In the genomic region with DNA sequence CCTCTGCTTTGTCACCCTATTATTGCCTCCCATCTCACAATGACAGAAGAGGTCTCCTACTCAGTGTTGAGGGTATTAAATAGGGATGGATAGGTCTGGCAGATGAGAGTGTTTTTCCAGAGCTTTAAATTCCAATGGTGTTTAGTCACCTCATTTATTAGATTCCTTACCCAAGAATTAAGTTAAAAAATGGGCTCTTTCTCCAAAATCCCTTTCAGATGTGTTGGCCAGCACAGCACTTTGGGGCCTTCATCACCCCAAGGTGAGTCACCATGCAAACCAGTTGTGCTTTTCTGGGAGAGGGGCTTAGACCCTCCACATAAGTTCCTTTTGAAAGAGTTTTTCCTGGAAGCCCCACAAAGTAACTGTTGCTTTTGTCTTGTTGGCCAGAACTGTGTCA, we compare ENCODE assay signal across 14 cellular contexts.
DNase-seq lines count a peak whose midpoint lies in the region; ATAC-seq and TF ChIP-seq lines count a peak whose summit lies in the region.
"Had no signal": no experiment of that assay in that cellular context is flagged by ENCODE, and none has a peak within 500 bp of the region (broad histone marks: within the 10 kb centered on the region; RNA-seq: fewer than 3 reads in every experiment).

No MANE protein-coding gene starts in this region.

- peaks cover 11 to 15% of the 10 kb centered on the region in 2 experiments for H3K4me1 ChIP-seq in trophoblast cell (ENCODE audit: control insufficient read depth in 1 of 2, insufficient read depth in 2 of 2, low read length in 2 of 2)
- H3K4me1 ChIP-seq: Peyer's patch, psoas muscle had no signal

- DNase-seq in GM03348 (ENCODE audit: low spot score) (peak; percentile 85), RWPE1 (ENCODE audit: low spot score) (peak; percentile 88), fibroblast of gingiva (ENCODE audit: low read depth) (peak; percentile 36), trophoblast cell (peak in 1 of 2 donors; percentile 29), Kasumi-1 (lab: John Stamatoyannopoulos, UW) (no peak), NCI-H1092 (lab: John Stamatoyannopoulos, UW) (no peak), NCI-H446 treated with DMSO at 0.1 percent for 48 hours (lab: John Stamatoyannopoulos, UW) (no peak)
- DNase-seq: activated naive CD8-positive, alpha-beta T cell treated with anti-CD3 and anti-CD28 coated beads for 36 hours; effector CD8-positive, alpha-beta T cell; H9; NCI-H2171; Peyer's patch; psoas muscle had no signal

- peak overlapping the region; percentile 11 for H3K4me2 ChIP-seq in trophoblast cell (ENCODE audit: low read length)

- peak overlapping the region; percentile 97 for H2BK5ac ChIP-seq in trophoblast cell (ENCODE audit: low read depth, low read length, poor library complexity)

- no peak overlapping the region for H3K27ac ChIP-seq in RWPE1
- H3K27ac ChIP-seq in trophoblast cell (ENCODE audit: low read depth, low read length), result peak overlapping the region; percentile 85
- H3K27ac ChIP-seq: Peyer's patch, psoas muscle had no signal

- no peak for ATAC-seq in HG03139 (IDR thresholded peaks at IDR 0.05; ENCODE audit: unreplicated experiment)
- ATAC-seq: psoas muscle had no signal

- peaks cover 1% of the 10 kb centered on the region for H3K79me2 ChIP-seq in trophoblast cell (ENCODE audit: control insufficient read depth, insufficient read depth, low read length, poor library complexity)

- H2AFZ ChIP-seq in trophoblast cell (ENCODE audit: insufficient read depth, low read length, poor library complexity), result peak overlapping the region; percentile 74

- no peaks in the 10 kb centered on the region for H3K27me3 ChIP-seq in trophoblast cell (ENCODE audit: insufficient read depth, low read length)
- H3K27me3 ChIP-seq: Peyer's patch had no signal

- no peak overlapping the region for H3K23ac ChIP-seq in trophoblast cell (ENCODE audit: low read length)

- peak overlapping the region; percentile 60 for H3K14ac ChIP-seq in trophoblast cell (ENCODE audit: low read length)

- H3K9me3 ChIP-seq in trophoblast cell (ENCODE audit: insufficient read depth, low read depth, low read length), result peaks cover 4% of the 10 kb centered on the region
- H3K9me3 ChIP-seq: Peyer's patch had no signal

- no peak overlapping the region for H4K12ac ChIP-seq in trophoblast cell (ENCODE audit: low read depth, low read length)

- H3K36me3 ChIP-seq in trophoblast cell (ENCODE audit: control insufficient read depth in 1 of 2, insufficient read depth in 2 of 2, low read length in 2 of 2), result no peaks in the 10 kb centered on the region
- H3K36me3 ChIP-seq: Peyer's patch had no signal

- H4K91ac ChIP-seq in trophoblast cell (ENCODE audit: low read depth, low read length), result peak overlapping the region; percentile 74

- H4K8ac ChIP-seq in trophoblast cell (ENCODE audit: low read depth, low read length), result peak overlapping the region; percentile 74

- POLR2A ChIA-PET in RWPE1 (lab: Yijun Ruan, JAX; ENCODE audit: low non-redundant PET), result no interaction called here

- TF ChIP-seq CTCF in RWPE1 (conservative IDR thresholded peaks at IDR 0.05; ENCODE audit: low read depth), result no peak

- no peak overlapping the region for H2AK5ac ChIP-seq in trophoblast cell (ENCODE audit: low read length)

- H2BK120ac ChIP-seq in trophoblast cell (ENCODE audit: insufficient read depth, low read length, poor library complexity), result peak overlapping the region; percentile 91

- H3K4ac ChIP-seq in trophoblast cell (ENCODE audit: low read depth, low read length), result no peak overlapping the region

- peak overlapping the region; percentile 75 for H2BK12ac ChIP-seq in trophoblast cell (ENCODE audit: low read length)

- no peak overlapping the region for H3K9ac ChIP-seq in trophoblast cell (ENCODE audit: low read length)

- no peak overlapping the region for H3K18ac ChIP-seq in trophoblast cell (ENCODE audit: low read length)

- peaks cover 13% of the 10 kb centered on the region for H3K79me1 ChIP-seq in trophoblast cell (ENCODE audit: low read length)

- CTCF ChIA-PET in RWPE1 (lab: Yijun Ruan, JAX), result interaction anchor here (0.6 to 1.0 kb wide), 2 partner anchors 11 to 36 kb away, joined by 3 to 4 read pairs; no protein-coding TSS in a partner anchor

- H3K4me3 ChIP-seq in trophoblast cell (ENCODE audit: low read depth, low read length), result no peak overlapping the region
- H3K4me3 ChIP-seq: Peyer's patch, psoas muscle had no signal

Comparison
In these comparisons a context has a peak if more than half of its experiments do, and no peak if none do; other contexts are left out.
1. DNase-seq: peak in GM03348 (single experiment), RWPE1 (single experiment) and fibroblast of gingiva (single experiment); none in Kasumi-1 (0 of 2), NCI-H1092 (single experiment) and NCI-H446 treated with DMSO at 0.1 percent for 48 hours (single experiment).